In genomic region chr5:71481441-71481840, GRCh38 we compare ENCODE assay signal across 11 cellular contexts. TPM values are rescaled to one million over a fixed set of nuclear protein-coding genes. Genes with fewer than 3 reads are reported as not detected.
DNase-seq lines count a peak whose midpoint lies in the region; TF ChIP-seq lines count a peak whose summit lies in the region.
"Had no signal": no experiment of that assay in that cellular context is flagged by ENCODE, and none has a peak within 500 bp of the region (broad histone marks: within the 10 kb centered on the region; RNA-seq: fewer than 3 reads in every experiment).

No MANE protein-coding gene starts in this region.

- H3K4ac ChIP-seq in trophoblast cell (ENCODE audit: low read depth, low read length): no peak overlapping the region

- no peak for DNase-seq in RWPE1 (ENCODE audit: low spot score)
- DNase-seq in epithelial cell of esophagus (ENCODE audit: low read depth): peak; percentile 55
- DNase-seq in chondrocyte (ENCODE audit: low spot score): no peak
- no peak for DNase-seq in trophoblast cell
- DNase-seq in stimulated activated CD4-positive, alpha-beta T cell treated with anti-CD3 and anti-CD28 coated beads, Interleukin-15, amount 100 ng/mL, for 24 hours: no peak
- DNase-seq: Caco-2; CD8-positive, alpha-beta memory T cell; H7 had no signal

- H3K27ac Mint-ChIP-seq in chondrocyte (ENCODE audit: unreplicated experiment): no peak overlapping the region
- H3K27ac Mint-ChIP-seq: GM23338 had no signal

- H3K27me3 ChIP-seq in trophoblast cell (ENCODE audit: insufficient read depth, low read length): no peaks in the 10 kb centered on the region

- H3K23ac ChIP-seq in trophoblast cell (ENCODE audit: low read length): no peak overlapping the region

- H3K14ac ChIP-seq in trophoblast cell (ENCODE audit: low read length): no peak overlapping the region

- H4K12ac ChIP-seq in trophoblast cell (ENCODE audit: low read depth, low read length): no peak overlapping the region

- no peak overlapping the region for H2BK120ac ChIP-seq in trophoblast cell (ENCODE audit: insufficient read depth, low read length, poor library complexity)

- TF ChIP-seq CTCF in 22Rv1 (IDR thresholded peaks at IDR 0.05) (no peak), C4-2B (conservative IDR thresholded peaks at IDR 0.05) (no peak), RWPE1 (conservative IDR thresholded peaks at IDR 0.05; ENCODE audit: low read depth) (no peak), epithelial cell of esophagus (IDR thresholded peaks at IDR 0.05; ENCODE audit: insufficient read depth, low read depth, low read length, missing control alignments) (no peak), chondrocyte (IDR thresholded peaks at IDR 0.05) (no peak)

- no peak overlapping the region for H2AFZ ChIP-seq in trophoblast cell (ENCODE audit: insufficient read depth, low read length, poor library complexity)
- H2AFZ ChIP-seq: GM23338 had no signal

- no peak overlapping the region for H4K8ac ChIP-seq in trophoblast cell (ENCODE audit: low read depth, low read length)

- H3K4me3 Mint-ChIP-seq in chondrocyte (ENCODE audit: unreplicated experiment): no peak overlapping the region
- H3K4me3 Mint-ChIP-seq: CD8-positive, alpha-beta memory T cell; GM23338 had no signal

- no peak overlapping the region for H2AK5ac ChIP-seq in trophoblast cell (ENCODE audit: low read length)

- H3K27ac ChIP-seq in 22Rv1 (peak overlapping the region; percentile 62), C4-2B (peak overlapping the region; percentile 43), RWPE1 (peak overlapping the region; percentile 28), trophoblast cell (ENCODE audit: low read depth, low read length) (no peak overlapping the region)

- no peak overlapping the region for H2BK5ac ChIP-seq in trophoblast cell (ENCODE audit: low read depth, low read length, poor library complexity)

- H3K79me1 ChIP-seq in trophoblast cell (ENCODE audit: low read length): no peaks in the 10 kb centered on the region

- no peak overlapping the region for H2BK12ac ChIP-seq in trophoblast cell (ENCODE audit: low read length)

- H3K4me2 ChIP-seq in trophoblast cell (ENCODE audit: low read length): no peak overlapping the region
- H3K4me2 ChIP-seq: GM23338 had no signal

- H3K4me1 ChIP-seq in trophoblast cell (ENCODE audit: control insufficient read depth in 1 of 2, insufficient read depth in 2 of 2, low read length in 2 of 2): no peaks in the 10 kb centered on the region

- H3K18ac ChIP-seq in trophoblast cell (ENCODE audit: low read length): no peak overlapping the region

- H3K27me3 Mint-ChIP-seq in chondrocyte (ENCODE audit: low read depth): no peaks in the 10 kb centered on the region
- H3K27me3 Mint-ChIP-seq: CD8-positive, alpha-beta memory T cell had no signal

- no peaks in the 10 kb centered on the region for H3K9me3 Mint-ChIP-seq in chondrocyte (ENCODE audit: low read depth)
- H3K9me3 Mint-ChIP-seq: CD8-positive, alpha-beta memory T cell; GM23338 had no signal

- POLR2A ChIA-PET in RWPE1 (lab: Yijun Ruan, JAX; ENCODE audit: low non-redundant PET): no interaction called here

- peaks cover 13% of the 10 kb centered on the region for H3K36me3 Mint-ChIP-seq in chondrocyte (ENCODE audit: low read depth)

- H4K91ac ChIP-seq in trophoblast cell (ENCODE audit: low read depth, low read length): no peak overlapping the region

- peaks cover 12 to 15% of the 10 kb centered on the region in 2 experiments for H3K36me3 ChIP-seq in trophoblast cell (ENCODE audit: control insufficient read depth in 1 of 2, insufficient read depth in 2 of 2, low read length in 2 of 2)

- H3K9me3 ChIP-seq in trophoblast cell (ENCODE audit: insufficient read depth, low read depth, low read length): no peaks in the 10 kb centered on the region
- H3K9me3 ChIP-seq: Caco-2 had no signal

- peaks cover 24% of the 10 kb centered on the region for H3K4me1 Mint-ChIP-seq in chondrocyte (ENCODE audit: low read depth)
- H3K4me1 Mint-ChIP-seq: GM23338 had no signal

- H3K4me3 ChIP-seq in epithelial cell of esophagus (ENCODE audit: low read length): no peak overlapping the region
- H3K4me3 ChIP-seq in trophoblast cell (ENCODE audit: low read depth, low read length): no peak overlapping the region
- H3K4me3 ChIP-seq: GM23338 had no signal

- no peaks in the 10 kb centered on the region for H3K79me2 ChIP-seq in trophoblast cell (ENCODE audit: control insufficient read depth, insufficient read depth, low read length, poor library complexity)

- H3K9ac ChIP-seq in trophoblast cell (ENCODE audit: low read length): no peak overlapping the region

- CTCF ChIA-PET in RWPE1 (lab: Yijun Ruan, JAX): no interaction called here

RNA-seq across cellular contexts. Expression of gene BDP1, which starts 26.0 kb away (rescaled TPM):
- total RNA-seq in chondrocyte: 19.1 to 27.7 TPM (median 19.4 TPM) in 3 replicates
- 11.3 and 11.6 TPM in 2 replicates for polyA plus RNA-seq in trophoblast cell (2013)
